1 cellular context compared by ENCODE assay signal in the genomic region with DNA sequence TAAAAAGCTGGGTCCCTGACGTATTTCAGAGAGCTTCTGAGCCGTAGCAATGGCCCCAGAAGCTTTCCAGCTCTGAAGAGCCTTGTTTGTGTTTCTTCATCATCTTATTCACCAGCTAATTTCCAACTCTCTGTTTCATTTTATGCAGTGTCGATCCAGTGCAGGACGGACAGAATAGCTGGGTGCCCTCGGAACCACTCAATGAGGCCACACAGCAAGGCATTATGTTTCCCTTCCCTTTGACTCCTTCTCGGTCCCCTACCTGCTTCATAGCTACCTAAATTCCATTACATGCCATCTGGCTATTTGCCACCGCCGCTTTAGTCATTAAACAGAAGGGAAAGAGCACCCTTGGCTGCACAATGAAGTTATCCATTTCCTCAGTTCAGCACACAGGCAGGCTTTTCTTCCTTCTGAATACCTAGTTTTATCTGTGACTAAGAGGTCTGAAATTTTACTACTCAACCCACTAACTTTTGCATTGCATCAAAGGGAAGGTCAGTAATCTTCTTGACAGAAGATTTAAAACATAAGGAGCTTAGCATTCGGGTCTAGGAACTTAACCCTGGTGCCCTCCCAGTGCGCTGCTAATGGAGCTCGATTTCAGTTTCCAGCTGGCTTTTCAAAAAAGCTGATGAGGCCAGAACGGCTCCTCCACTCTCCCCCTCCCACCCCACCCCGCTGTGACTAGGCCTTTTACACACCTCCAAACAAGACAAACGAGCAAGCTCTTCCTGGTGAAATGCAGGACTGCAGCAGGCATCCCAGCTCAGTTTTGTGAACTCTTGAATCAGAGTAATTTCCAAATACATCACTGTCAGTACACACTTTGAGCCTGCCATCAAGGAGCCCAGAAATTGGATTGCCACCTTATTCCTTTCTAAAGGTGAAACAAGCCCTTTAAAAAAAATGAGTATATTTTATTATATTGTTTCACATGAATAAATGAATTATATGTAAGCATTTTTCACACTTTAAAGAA.
TF ChIP-seq lines count a peak whose summit lies in the region.

No MANE protein-coding gene starts in this region.

TF ChIP-seq in neural cell, 6 proteins besides CTCF, POLR2A, EP300 and RAD21 (continued from another document):
- TF ChIP-seq, protein P1, sequence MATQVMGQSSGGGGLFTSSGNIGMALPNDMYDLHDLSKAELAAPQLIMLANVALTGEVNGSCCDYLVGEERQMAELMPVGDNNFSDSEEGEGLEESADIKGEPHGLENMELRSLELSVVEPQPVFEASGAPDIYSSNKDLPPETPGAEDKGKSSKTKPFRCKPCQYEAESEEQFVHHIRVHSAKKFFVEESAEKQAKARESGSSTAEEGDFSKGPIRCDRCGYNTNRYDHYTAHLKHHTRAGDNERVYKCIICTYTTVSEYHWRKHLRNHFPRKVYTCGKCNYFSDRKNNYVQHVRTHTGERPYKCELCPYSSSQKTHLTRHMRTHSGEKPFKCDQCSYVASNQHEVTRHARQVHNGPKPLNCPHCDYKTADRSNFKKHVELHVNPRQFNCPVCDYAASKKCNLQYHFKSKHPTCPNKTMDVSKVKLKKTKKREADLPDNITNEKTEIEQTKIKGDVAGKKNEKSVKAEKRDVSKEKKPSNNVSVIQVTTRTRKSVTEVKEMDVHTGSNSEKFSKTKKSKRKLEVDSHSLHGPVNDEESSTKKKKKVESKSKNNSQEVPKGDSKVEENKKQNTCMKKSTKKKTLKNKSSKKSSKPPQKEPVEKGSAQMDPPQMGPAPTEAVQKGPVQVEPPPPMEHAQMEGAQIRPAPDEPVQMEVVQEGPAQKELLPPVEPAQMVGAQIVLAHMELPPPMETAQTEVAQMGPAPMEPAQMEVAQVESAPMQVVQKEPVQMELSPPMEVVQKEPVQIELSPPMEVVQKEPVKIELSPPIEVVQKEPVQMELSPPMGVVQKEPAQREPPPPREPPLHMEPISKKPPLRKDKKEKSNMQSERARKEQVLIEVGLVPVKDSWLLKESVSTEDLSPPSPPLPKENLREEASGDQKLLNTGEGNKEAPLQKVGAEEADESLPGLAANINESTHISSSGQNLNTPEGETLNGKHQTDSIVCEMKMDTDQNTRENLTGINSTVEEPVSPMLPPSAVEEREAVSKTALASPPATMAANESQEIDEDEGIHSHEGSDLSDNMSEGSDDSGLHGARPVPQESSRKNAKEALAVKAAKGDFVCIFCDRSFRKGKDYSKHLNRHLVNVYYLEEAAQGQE (IDR thresholded peaks at IDR 0.05; ENCODE audit: borderline replicate concordance) = no peak
- TF ChIP-seq MXI1 (conservative IDR thresholded peaks at IDR 0.05; ENCODE audit: poor library complexity, severe bottlenecking) = no peak
TF ChIP-seq in neural cell: peak in this region for 0.
